In genomic region chr19:42037649-42038048, GRCh38 we compare ENCODE assay signal across 28 cellular contexts. TPM values are rescaled to one million over a fixed set of nuclear protein-coding genes. Genes with fewer than 3 reads are reported as not detected.
"Had no signal": no experiment of that assay in that cellular context is flagged by ENCODE, and none has a peak within 500 bp of the region (broad histone marks: within the 10 kb centered on the region; RNA-seq: fewer than 3 reads in every experiment).

No MANE protein-coding gene starts in this region.

- H3K4me3 Mint-ChIP-seq: activated CD4-positive, alpha-beta T cell treated with anti-CD3 and anti-CD28 coated beads for 36 hours; activated naive CD4-positive, alpha-beta T cell treated with anti-CD3 and anti-CD28 coated beads for 36 hours; activated naive CD8-positive, alpha-beta T cell treated with anti-CD3 and anti-CD28 coated beads, Interleukin-2, amount 10 ng/mL, durations not matched to agents 7 days and 5 days; activated T-cell treated with anti-CD3 and anti-CD28 coated beads, Interleukin-2, amount 50 U/mL, for 72 hours; central memory CD8-positive, alpha-beta T cell; dendritic cell treated with granulocyte-macrophage colony-stimulating factor and Interleukin-4, amounts not matched to agents 40 ng/mL and 50 ng/mL, for 4 days; naive thymus-derived CD4-positive, alpha-beta T cell; T-helper 2 cell treated with Interferon-gamma antibody and Interleukin-4, amounts not matched to agents 5 μg/mL and 100 μg/mL, for 36 hours had no signal

- H3K9me3 Mint-ChIP-seq: activated naive CD4-positive, alpha-beta T cell treated with anti-CD3 and anti-CD28 coated beads for 36 hours; activated naive CD8-positive, alpha-beta T cell treated with anti-CD3 and anti-CD28 coated beads, Interleukin-2, amount 10 ng/mL, durations not matched to agents 7 days and 5 days; activated T-cell treated with anti-CD3 and anti-CD28 coated beads, Interleukin-2, amount 50 U/mL, for 72 hours; central memory CD8-positive, alpha-beta T cell; dendritic cell treated with granulocyte-macrophage colony-stimulating factor and Interleukin-4, amounts not matched to agents 40 ng/mL and 50 ng/mL, for 4 days; naive thymus-derived CD4-positive, alpha-beta T cell; T-helper 2 cell treated with Interferon-gamma antibody and Interleukin-4, amounts not matched to agents 5 μg/mL and 100 μg/mL, for 36 hours had no signal

- ATAC-seq: activated CD4-positive, alpha-beta T cell treated with anti-CD3 and anti-CD28 coated beads for 36 hours; activated T-cell treated with anti-CD3 and anti-CD28 coated beads, Interleukin-2, amount 50 U/mL, for 72 hours; left lung; naive thymus-derived CD4-positive, alpha-beta T cell; right lobe of liver; stimulated activated naive CD8-positive, alpha-beta T cell treated with anti-CD3 and anti-CD28 coated beads, Interleukin-15, Interleukin-2, amounts not matched to agents 100 U/mL and 50 U/mL, for 24 hours had no signal

- H3K36me3 ChIP-seq: breast epithelium, esophagus squamous epithelium, left lung, right lobe of liver had no signal

- H3K27ac ChIP-seq: breast epithelium, esophagus squamous epithelium, left lung, parathyroid adenoma, right lobe of liver, testis had no signal

- H3K27me3 ChIP-seq: breast epithelium, esophagus squamous epithelium, right lobe of liver, testis had no signal

- H3K36me3 Mint-ChIP-seq: activated naive CD8-positive, alpha-beta T cell treated with anti-CD3 and anti-CD28 coated beads, Interleukin-2, amount 10 ng/mL, durations not matched to agents 7 days and 5 days; naive thymus-derived CD4-positive, alpha-beta T cell had no signal

- H3K4me1 ChIP-seq: breast epithelium, left lung, right lobe of liver, testis had no signal

- H3K4me3 ChIP-seq: breast epithelium, esophagus squamous epithelium, left lung, right lobe of liver, testis had no signal

- H3K9me3 ChIP-seq: breast epithelium, esophagus squamous epithelium, left lung, right lobe of liver, testis had no signal

- DNase-seq: activated CD4-positive, alpha-beta T cell treated with anti-CD3 and anti-CD28 coated beads for 36 hours; activated CD4-positive, CD25-positive, alpha-beta regulatory T cell; activated effector memory CD4-positive, alpha-beta T cell treated with Interleukin-2 at 50 U/mL for 16 hours; activated naive CD4-positive, alpha-beta T cell treated with anti-CD3 and anti-CD28 coated beads for 36 hours; activated naive CD8-positive, alpha-beta T cell treated with anti-CD3 and anti-CD28 coated beads, Interleukin-2, amount 10 ng/mL, durations not matched to agents 7 days and 5 days; activated T-cell treated with anti-CD3 and anti-CD28 coated beads for 4 hours; activated T-cell treated with anti-CD3 and anti-CD28 coated beads, Interleukin-2, amount 50 U/mL, for 72 hours; amniotic stem cell; esophagus squamous epithelium; head of caudate nucleus; kidney glomerular epithelial cell; midbrain; naive thymus-derived CD4-positive, alpha-beta T cell; nucleus accumbens; right lobe of liver; stimulated activated CD4-positive, alpha-beta T cell treated with anti-CD3 and anti-CD28 coated beads, Interleukin-2, amount 100 ng/mL, for 48 hours; stimulated activated naive CD8-positive, alpha-beta T cell treated with anti-CD3 and anti-CD28 coated beads, Interleukin-15, Interleukin-2, amounts not matched to agents 100 U/mL and 50 U/mL, for 24 hours; T-helper 1 cell; testis; trophoblast cell had no signal

- H3K27ac Mint-ChIP-seq: activated CD4-positive, alpha-beta T cell treated with anti-CD3 and anti-CD28 coated beads for 36 hours; activated naive CD4-positive, alpha-beta T cell treated with anti-CD3 and anti-CD28 coated beads for 36 hours; activated naive CD8-positive, alpha-beta T cell treated with anti-CD3 and anti-CD28 coated beads, Interleukin-2, amount 10 ng/mL, durations not matched to agents 7 days and 5 days; activated T-cell treated with anti-CD3 and anti-CD28 coated beads, Interleukin-2, amount 50 U/mL, for 72 hours; dendritic cell treated with granulocyte-macrophage colony-stimulating factor and Interleukin-4, amounts not matched to agents 40 ng/mL and 50 ng/mL, for 4 days; T-helper 2 cell treated with Interferon-gamma antibody and Interleukin-4, amounts not matched to agents 5 μg/mL and 100 μg/mL, for 36 hours had no signal

- H3K4me1 Mint-ChIP-seq: activated CD4-positive, alpha-beta T cell treated with anti-CD3 and anti-CD28 coated beads for 36 hours; activated naive CD8-positive, alpha-beta T cell treated with anti-CD3 and anti-CD28 coated beads, Interleukin-2, amount 10 ng/mL, durations not matched to agents 7 days and 5 days had no signal

- H3K27me3 Mint-ChIP-seq: dendritic cell treated with granulocyte-macrophage colony-stimulating factor and Interleukin-4, amounts not matched to agents 40 ng/mL and 50 ng/mL, for 4 days; naive thymus-derived CD4-positive, alpha-beta T cell had no signal

RNA-seq across cellular contexts. Expression of gene GRIK5, which starts 32.4 kb away (rescaled TPM):
- total RNA-seq: lung microvascular endothelial cell had no signal

RNA-seq across cellular contexts. Expression of gene ATP1A3, which starts 43.6 kb away (rescaled TPM):
- total RNA-seq: breast epithelium, left lung, lung microvascular endothelial cell, skeletal muscle tissue had no signal
